10 cellular contexts compared by ENCODE assay signal in the genomic region with DNA sequence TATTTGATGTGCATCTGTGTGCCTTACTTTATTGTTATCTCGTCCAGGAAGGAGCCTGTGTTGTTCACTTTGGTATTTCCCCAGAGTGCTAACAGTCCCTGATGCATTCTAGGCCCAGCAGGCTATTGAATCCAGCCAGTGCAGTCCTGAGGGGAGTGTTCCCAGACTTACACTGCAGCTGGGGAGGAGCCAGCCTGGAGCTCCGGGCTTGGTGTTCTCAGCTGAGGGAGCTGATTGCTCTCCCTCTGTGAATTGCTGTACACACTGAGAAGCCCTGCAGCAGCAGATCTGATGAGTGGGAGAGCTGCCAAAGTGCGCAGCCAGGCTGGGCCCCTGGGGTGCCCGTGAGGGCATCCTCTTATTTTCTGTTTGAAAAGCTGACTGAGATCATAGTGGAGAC.
DNase-seq lines count a peak whose midpoint lies in the region; ATAC-seq and TF ChIP-seq lines count a peak whose summit lies in the region.
"Had no signal": no experiment of that assay in that cellular context is flagged by ENCODE, and none has a peak within 500 bp of the region (broad histone marks: within the 10 kb centered on the region; RNA-seq: fewer than 3 reads in every experiment).

No MANE protein-coding gene starts in this region.

- no peak for TF ChIP-seq CTCF in Caco-2 (IDR thresholded peaks at IDR 0.05; ENCODE audit: insufficient read depth in 1 of 2, low read depth in 1 of 2, low read length in 1 of 2, severe bottlenecking in 1 of 2, unreplicated experiment in 1 of 2)
- TF ChIP-seq CTCF in endothelial cell (IDR thresholded peaks at IDR 0.05; ENCODE audit: unreplicated experiment), result no peak

- no TSS peak for BruUV-seq in Caco-2 (replicated peaks; lab: Mats Ljungman, UMichigan)

- H3K27me3 ChIP-seq in Caco-2 (replicated peaks; ENCODE audit: control insufficient read depth, insufficient read depth, low read length), result no peaks in the 10 kb centered on the region
- H3K27me3 ChIP-seq: SJSA1 had no signal

- H3K9me3 Mint-ChIP-seq in Caco-2 (ENCODE audit: unreplicated experiment) (no peaks in the 10 kb centered on the region), endothelial cell (ENCODE audit: unreplicated experiment) (no peaks in the 10 kb centered on the region)

- intact Hi-C loops in Caco-2 (cut with micrococcal nuclease; ENCODE audit: unreplicated experiment), result loop anchor here (2.0 kb wide), 1 partner anchor 28 kb away; no protein-coding TSS in a partner anchor

- H3K36me3 ChIP-seq in Caco-2 (ENCODE audit: control insufficient read depth, insufficient read depth, low read length), result no peaks in the 10 kb centered on the region
- H3K36me3 ChIP-seq: SJSA1 had no signal

- no peak overlapping the region for H3K4me3 ChIP-seq in Caco-2 (ENCODE audit: low read depth, low read length)
- H3K4me3 ChIP-seq: SJSA1 had no signal

- no peak for ATAC-seq in GM19328 (IDR thresholded peaks at IDR 0.05; ENCODE audit: unreplicated experiment)
- ATAC-seq: HCT116 had no signal

- H3K27me3 Mint-ChIP-seq in Caco-2 (ENCODE audit: insufficient read depth, unreplicated experiment) (no peaks in the 10 kb centered on the region), endothelial cell (ENCODE audit: unreplicated experiment) (peaks cover 3% of the 10 kb centered on the region)

- H3K4me3 Mint-ChIP-seq in Caco-2 (ENCODE audit: unreplicated experiment), result no peak overlapping the region
- H3K4me3 Mint-ChIP-seq in endothelial cell (ENCODE audit: unreplicated experiment), result no peak overlapping the region

- H3K4me1 Mint-ChIP-seq in Caco-2 (ENCODE audit: low read depth, unreplicated experiment), result peaks cover 13% of the 10 kb centered on the region
- peaks cover 22% of the 10 kb centered on the region for H3K4me1 Mint-ChIP-seq in endothelial cell (ENCODE audit: unreplicated experiment)

- H3K36me3 Mint-ChIP-seq in Caco-2 (ENCODE audit: insufficient read depth, unreplicated experiment) (no peaks in the 10 kb centered on the region), endothelial cell (ENCODE audit: low read depth, unreplicated experiment) (no peaks in the 10 kb centered on the region)

- H3K4me1 ChIP-seq in Caco-2, result peaks cover 10% of the 10 kb centered on the region
- H3K4me1 ChIP-seq: SJSA1 had no signal

- CTCF ChIA-PET in Caco-2 (lab: Charles Lee), result no interaction called here

- peak overlapping the region; percentile 11 for H3K27ac Mint-ChIP-seq in Caco-2 (ENCODE audit: unreplicated experiment)
- H3K27ac Mint-ChIP-seq in endothelial cell (ENCODE audit: unreplicated experiment), result peak overlapping the region; percentile 9

- DNase-seq in Caco-2, result peak; percentile 46 to 55
- peak; percentile 75 for DNase-seq in NCI-H2171 (lab: John Stamatoyannopoulos, UW)
- DNase-seq in endothelial cell (ENCODE audit: low spot score), result peak; percentile 32
- DNase-seq in middle frontal gyrus (ENCODE audit: extremely low spot score, low spot score), result peak; percentile 58
- DNase-seq in activated CD4-positive, alpha-beta T cell treated with anti-CD3 and anti-CD28 coated beads for 48 hours, result no peak
- DNase-seq in stimulated activated CD8-positive, alpha-beta memory T cell treated with anti-CD3 and anti-CD28 coated beads, Interleukin-4, amount 100 ng/mL, for 48 hours, result no peak
- no peak for DNase-seq in AG08395 (ENCODE audit: low spot score)

- H3K9me3 ChIP-seq in Caco-2, result no peaks in the 10 kb centered on the region
- H3K9me3 ChIP-seq: SJSA1 had no signal

- POLR2A ChIA-PET in Caco-2 (lab: Charles Lee), result interaction anchor here (0.9 kb wide), 1 partner anchor 30 kb away, joined by 3 read pairs; no protein-coding TSS in a partner anchor

Comparison
In these comparisons a context has a peak if more than half of its experiments do, and no peak if none do; other contexts are left out.
1. DNase-seq: peak in Caco-2 (2 of 2), NCI-H2171 (single experiment), endothelial cell (single experiment) and middle frontal gyrus (single experiment); none in activated CD4-positive, alpha-beta T cell treated with anti-CD3 and anti-CD28 coated beads for 48 hours (single experiment), stimulated activated CD8-positive, alpha-beta memory T cell treated with anti-CD3 and anti-CD28 coated beads, Interleukin-4, amount 100 ng/mL, for 48 hours (single experiment) and AG08395 (single experiment).